ENCODE assay signal across 21 cellular contexts in genomic region chr4:94933799-94934198, GRCh38.
"Had no signal": no experiment of that assay in that cellular context is flagged by ENCODE, and none has a peak within 500 bp of the region (broad histone marks: within the 10 kb centered on the region; RNA-seq: fewer than 3 reads in every experiment).

No MANE protein-coding gene starts in this region.

- H3K4me3 ChIP-seq: esophagus muscularis mucosa, heart left ventricle, sigmoid colon, transverse colon had no signal

- DNase-seq: activated CD4-positive, alpha-beta T cell treated with anti-CD3 and anti-CD28 coated beads, Interleukin-2, amount 50 U/mL, for 48 hours; activated CD8-positive, alpha-beta memory T cell treated with anti-CD3 and anti-CD28 coated beads, Interleukin-2, amount 10 ng/mL, durations not matched to agents 7 days and 5 days; activated effector memory CD4-positive, alpha-beta T cell treated with anti-CD3 and anti-CD28 coated beads, Interleukin-2, amount 50 U/mL, for 16 hours; activated naive CD8-positive, alpha-beta T cell treated with anti-CD3 and anti-CD28 coated beads, Interleukin-2, amount 10 ng/mL, durations not matched to agents 7 days and 5 days; activated T-cell treated with anti-CD3 and anti-CD28 coated beads, Interleukin-2, amount 50 U/mL, for 24 hours; aorta; caudate nucleus; dermis blood vessel endothelial cell; endodermal cell; foreskin melanocyte; heart left ventricle; kidney; left ventricle myocardium superior; nephron progenitor cell; sigmoid colon; stimulated activated CD4-positive, alpha-beta T cell treated with anti-CD3 and anti-CD28 coated beads, Interleukin-12 subunit alpha, Interleukin-12 subunit beta, amount 100 ng/mL, for 4 hours; stimulated activated naive CD4-positive, alpha-beta T cell; substantia nigra; transverse colon had no signal

- ATAC-seq: activated CD4-positive, CD25-positive, alpha-beta regulatory T cell treated with anti-CD3 and anti-CD28 coated beads, Interleukin-2, amount 50 U/mL, for 24 hours; activated CD8-positive, alpha-beta memory T cell treated with anti-CD3 and anti-CD28 coated beads, Interleukin-2, amount 10 ng/mL, durations not matched to agents 7 days and 5 days; heart left ventricle; left ventricle myocardium superior had no signal

- H3K27ac ChIP-seq: heart left ventricle, transverse colon had no signal

- H3K9me3 ChIP-seq: esophagus muscularis mucosa, heart left ventricle, sigmoid colon, transverse colon had no signal

- H3K36me3 ChIP-seq: esophagus muscularis mucosa, heart left ventricle, sigmoid colon, transverse colon had no signal

- H3K27me3 ChIP-seq: esophagus muscularis mucosa, sigmoid colon, transverse colon had no signal

- H3K4me1 ChIP-seq: heart left ventricle, transverse colon had no signal
